8 cellular contexts compared by ENCODE assay signal in the genomic region with DNA sequence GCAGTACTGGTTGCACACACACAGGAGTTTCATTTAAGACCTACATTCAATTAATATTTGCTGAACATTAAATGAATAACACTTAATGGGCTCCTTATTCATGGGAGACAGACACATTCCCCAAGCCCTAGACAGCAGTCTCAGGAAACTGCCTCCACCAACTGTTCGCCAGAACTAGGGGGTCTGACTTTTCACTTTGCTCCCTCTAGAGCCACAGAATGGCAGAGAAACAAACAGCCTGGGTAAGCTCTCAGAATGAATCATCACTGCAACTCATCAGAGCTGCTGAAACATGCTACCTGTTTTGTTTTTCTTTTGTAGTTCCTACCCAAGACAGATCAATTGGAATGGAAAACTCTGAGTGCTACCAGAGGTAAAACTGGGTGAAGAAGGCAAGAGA. TPM values are rescaled to one million over a fixed set of nuclear protein-coding genes. Genes with fewer than 3 reads are reported as not detected.
DNase-seq lines count a peak whose midpoint lies in the region; ATAC-seq, FAIRE-seq and TF ChIP-seq lines count a peak whose summit lies in the region.

No MANE protein-coding gene starts in this region.

- DNase-seq in GM12891 (ENCODE audit: insufficient read length, low spot score) (no peak), astrocyte of the cerebellum (ENCODE audit: low read depth) (peak; percentile 62), NCI-H2107 treated with DMSO at 0.1 percent for 48 hours (lab: John Stamatoyannopoulos, UW; ENCODE audit: unreplicated experiment) (no peak), NCI-H1048 (lab: John Stamatoyannopoulos, UW) (no peak)
- no peak for DNase-seq in naive thymus-derived CD4-positive, alpha-beta T cell
- no peak for DNase-seq in activated effector memory CD4-positive, alpha-beta T cell treated with Interleukin-2 at 50 U/mL for 16 hours

- peak overlapping the region; percentile 5 for H3K4me3 ChIP-seq in astrocyte of the cerebellum (ENCODE audit: low read depth, low read length)
- no peak overlapping the region for H3K4me3 ChIP-seq in naive thymus-derived CD4-positive, alpha-beta T cell (ENCODE audit: low read length)

- no peaks in the 10 kb centered on the region for H3K4me1 ChIP-seq in naive thymus-derived CD4-positive, alpha-beta T cell (ENCODE audit: control insufficient read depth in 2 of 2, insufficient read depth in 2 of 2, low read length in 2 of 2)

- no peaks in the 10 kb centered on the region for H3K9me3 ChIP-seq in naive thymus-derived CD4-positive, alpha-beta T cell (ENCODE audit: control insufficient read depth in 2 of 3, low read length in 3 of 3)

- H3K27ac Mint-ChIP-seq in naive thymus-derived CD4-positive, alpha-beta T cell = peak overlapping the region in 6 of 9 donors; percentile 8 to 75 (median 54)

- no peak overlapping the region for H3K27ac ChIP-seq in naive thymus-derived CD4-positive, alpha-beta T cell (ENCODE audit: low read depth, low read length)

- intact Hi-C loops in naive thymus-derived CD4-positive, alpha-beta T cell (cut with micrococcal nuclease) = no loop called here

- peak; percentile 54 for TF ChIP-seq CTCF in astrocyte of the cerebellum (IDR thresholded peaks at IDR 0.05; ENCODE audit: low read depth, low read length, missing control alignments)

- no peak for TF ChIP-seq POLR2A in GM12891 (IDR thresholded peaks at IDR 0.05; ENCODE audit: low read depth, low read length)

- no peak overlapping the region for H3K4me3 Mint-ChIP-seq in naive thymus-derived CD4-positive, alpha-beta T cell

- peaks cover 10 to 53% (median 31%) of the 10 kb centered on the region in 5 donors for H3K36me3 Mint-ChIP-seq in naive thymus-derived CD4-positive, alpha-beta T cell

- peaks cover 8 to 44% (median 32%) of the 10 kb centered on the region in 7 donors for H3K4me1 Mint-ChIP-seq in naive thymus-derived CD4-positive, alpha-beta T cell

- H3K27me3 Mint-ChIP-seq in naive thymus-derived CD4-positive, alpha-beta T cell = no peaks in the 10 kb centered on the region

- FAIRE-seq in GM12891 (lab: Jason Lieb, UNC) = peak; percentile 82

- ATAC-seq in HG02884 (IDR thresholded peaks at IDR 0.05; ENCODE audit: unreplicated experiment) = peak; percentile 55
- ATAC-seq in naive thymus-derived CD4-positive, alpha-beta T cell = peak; percentile 20
- no peak for ATAC-seq in GM19324 (IDR thresholded peaks at IDR 0.05; ENCODE audit: low FRiP score, unreplicated experiment)

- no peaks in the 10 kb centered on the region for H3K27me3 ChIP-seq in naive thymus-derived CD4-positive, alpha-beta T cell (ENCODE audit: control insufficient read depth in 2 of 2, insufficient read depth in 2 of 2, low read length in 2 of 2)

- in situ Hi-C loops in astrocyte of the cerebellum (cut with HindIII; ENCODE audit: low sequenced_read_pairs) = no loop called here

- POLR2A ChIA-PET in naive thymus-derived CD4-positive, alpha-beta T cell (lab: Charles Lee) = interaction anchor here (1.0 to 1.4 kb wide), 5 partner anchors 14 to 38 kb away, joined by 3 to 9 read pairs (median 4); partner anchors contain the start of gene ELK4

- CTCF ChIA-PET in naive thymus-derived CD4-positive, alpha-beta T cell (lab: Charles Lee) = interaction anchor here (0.7 to 2.7 kb wide), 5 partner anchors 8 to 58 kb away, joined by 3 to 15 read pairs (median 3); no protein-coding TSS in a partner anchor

- no peaks in the 10 kb centered on the region for H3K9me3 Mint-ChIP-seq in naive thymus-derived CD4-positive, alpha-beta T cell

- H3K36me3 ChIP-seq in naive thymus-derived CD4-positive, alpha-beta T cell (ENCODE audit: control insufficient read depth in 2 of 3, insufficient read depth in 3 of 3, low read length in 3 of 3) = peaks cover 0 to 51% (median 0%) of the 10 kb centered on the region in 3 experiments

TF ChIP-seq in GM12891, 5 proteins besides CTCF, POLR2A, EP300 and RAD21:
- TF ChIP-seq POLR2AphosphoS5 (IDR thresholded peaks at IDR 0.05; ENCODE audit: low read depth, low read length) (no peak), POU2F2 (IDR thresholded peaks at IDR 0.05; ENCODE audit: low read depth, low read length) (no peak)
TF ChIP-seq in GM12891: peak in this region for 0.

RNA-seq across cellular contexts. Expression of gene ELK4, which starts 31.7 kb away (rescaled TPM):
- polyA plus RNA-seq in GM12891 (2012; ENCODE audit: low read depth, missing spikeins) = 5.5 TPM
- total RNA-seq in naive thymus-derived CD4-positive, alpha-beta T cell = 100 to 1,000 TPM; 104 to 250 (median 156) TPM
- 1 to 10 TPM; 4.0 to 7.3 TPM for polyA plus RNA-seq in naive thymus-derived CD4-positive, alpha-beta T cell
